Comparison of ENCODE assay signal across 8 cellular contexts in genomic region chr19:16627194-16627927, GRCh38. TPM values are rescaled to one million over a fixed set of nuclear protein-coding genes. Genes with fewer than 3 reads are reported as not detected.
A peak's percentile ranks its signal among the peaks of the same experiment; 100 is the strongest.
DNase-seq lines count a peak whose midpoint lies in the region; ATAC-seq and TF ChIP-seq lines count a peak whose summit lies in the region.

No MANE protein-coding gene starts in this region.

- H4K20me1 ChIP-seq in DND-41 (ENCODE audit: insufficient read depth, low read length) = peaks cover 53% of the 10 kb centered on the region

- H3K27me3 ChIP-seq in DND-41 (ENCODE audit: insufficient read depth, low read length, poor library complexity) = no peaks in the 10 kb centered on the region
- no peaks in the 10 kb centered on the region for H3K27me3 ChIP-seq in prostate gland (replicated peaks; ENCODE audit: insufficient read depth)

- H3K27ac ChIP-seq in DND-41 (ENCODE audit: low read length) (peak overlapping the region; percentile 81), prostate gland (peak overlapping the region; percentile 80 to 99)

- H3K4me3 ChIP-seq in DND-41 (ENCODE audit: low read depth in 1 of 2, low read length in 2 of 2) (peak overlapping the region; percentile 88 to 95), fibroblast of villous mesenchyme (ENCODE audit: low read depth, low read length) (peak overlapping the region; percentile 97), prostate gland (peak overlapping the region; percentile 89 to 95)

- H3K4me1 ChIP-seq in DND-41 (ENCODE audit: insufficient read depth, low read length) = peaks cover 47% of the 10 kb centered on the region
- peaks cover 8% of the 10 kb centered on the region for H3K4me1 ChIP-seq in prostate gland (replicated peaks)

- WGBS in prostate gland = under 1% methylated on average over 52 of the region's 52 CpGs

- TF ChIP-seq CTCF in DND-41 (IDR thresholded peaks at IDR 0.05; ENCODE audit: borderline replicate concordance, extremely low read depth, low read length, poor library complexity, severe bottlenecking) (peak; percentile 48), fibroblast of villous mesenchyme (IDR thresholded peaks at IDR 0.05; ENCODE audit: insufficient read depth, low read depth, low read length) (no peak), prostate gland (IDR thresholded peaks at IDR 0.05) (no peak)

- peak overlapping the region; percentile 85 for H3K9ac ChIP-seq in DND-41 (ENCODE audit: low read depth, low read length)

- TF ChIP-seq POLR2A in prostate gland (IDR thresholded peaks at IDR 0.05) = no peak

- intact Hi-C loops in prostate gland (cut with DNase I) = loop anchor here (5.0 kb wide), 1 partner anchor 55 kb away; the partner anchor contains the start of gene SLC35E1

- DNase-seq in DND-41 = peak; percentile 46
- peak; percentile 2 for DNase-seq in activated T-cell treated with anti-CD3 and anti-CD28 coated beads for 4 hours
- peak; percentile 39 for DNase-seq in fibroblast of villous mesenchyme (ENCODE audit: low read depth)
- no peak for DNase-seq in prostate gland (ENCODE audit: low spot score)
- DNase-seq in DMS79 treated with DMSO at 0.1 percent for 48 hours (lab: John Stamatoyannopoulos, UW) = no peak
- DNase-seq in NCI-H1417 treated with DMSO at 0.1 percent for 48 hours (lab: John Stamatoyannopoulos, UW) = no peak

- no peaks in the 10 kb centered on the region for H3K9me3 ChIP-seq in DND-41 (ENCODE audit: insufficient read depth, low read length, severe bottlenecking)
- no peaks in the 10 kb centered on the region for H3K9me3 ChIP-seq in prostate gland

- H3K4me2 ChIP-seq in DND-41 (ENCODE audit: insufficient read depth, low read length) = peak overlapping the region; percentile 84

- H3K79me2 ChIP-seq in DND-41 (ENCODE audit: insufficient read depth, low read length) = peaks cover 70% of the 10 kb centered on the region

- H3K36me3 ChIP-seq in DND-41 (ENCODE audit: insufficient read depth, low read length) (peaks cover 57% of the 10 kb centered on the region), prostate gland (no peaks in the 10 kb centered on the region)

- no peak overlapping the region; the same call in 1 of the 2 replicates for H2AFZ ChIP-seq in DND-41 (ENCODE audit: low read depth, low read length)

- no peak for ATAC-seq in DND-41 (ENCODE audit: insufficient read depth, low read depth)
- ATAC-seq in HG03442 (IDR thresholded peaks at IDR 0.05; ENCODE audit: unreplicated experiment) = peak; percentile 3
- no peak for ATAC-seq in HG03342 (IDR thresholded peaks at IDR 0.05; ENCODE audit: unreplicated experiment)

RNA-seq across cellular contexts. Expression of gene MED26, which starts 0.6 kb away (rescaled TPM):
- total RNA-seq in fibroblast of villous mesenchyme (5.2 and 7.3 TPM in 2 replicates), prostate gland (10 to 100 TPM; 13.5 to 29.9 TPM)

RNA-seq across cellular contexts. Expression of gene SMIM7, which starts 32.6 kb away (rescaled TPM):
- total RNA-seq in fibroblast of villous mesenchyme = 60.6 and 68.7 TPM in 2 replicates
- 100 to 1,000 TPM; 146 to 171 TPM for total RNA-seq in prostate gland

RNA-seq across cellular contexts. Expression of gene TMEM38A, which starts 33.6 kb away (rescaled TPM):
- 1.3 and 2.2 TPM in 2 replicates for total RNA-seq in fibroblast of villous mesenchyme
- 10 to 100 TPM; 11.7 to 20.6 TPM for total RNA-seq in prostate gland

RNA-seq across cellular contexts. Expression of gene SLC35E1, which starts 55.1 kb away (rescaled TPM):
- 32.5 and 46.2 TPM in 2 replicates for total RNA-seq in fibroblast of villous mesenchyme
- total RNA-seq in prostate gland = 10 to 100 TPM; 42.0 to 69.1 TPM

Comparison
In these comparisons a context has a peak if more than half of its experiments do, and no peak if none do; other contexts are left out.
1. DNase-seq: peak in DND-41 (single experiment), activated T-cell treated with anti-CD3 and anti-CD28 coated beads for 4 hours (single experiment) and fibroblast of villous mesenchyme (single experiment); none in prostate gland (single experiment), DMS79 treated with DMSO at 0.1 percent for 48 hours (single experiment) and NCI-H1417 treated with DMSO at 0.1 percent for 48 hours (single experiment).
2. Peak in every context shown above with its lines, with median percentiles within 50 percentile points of each other: H3K4me3 ChIP-seq.